29 cellular contexts compared by ENCODE assay signal in the genomic region with DNA sequence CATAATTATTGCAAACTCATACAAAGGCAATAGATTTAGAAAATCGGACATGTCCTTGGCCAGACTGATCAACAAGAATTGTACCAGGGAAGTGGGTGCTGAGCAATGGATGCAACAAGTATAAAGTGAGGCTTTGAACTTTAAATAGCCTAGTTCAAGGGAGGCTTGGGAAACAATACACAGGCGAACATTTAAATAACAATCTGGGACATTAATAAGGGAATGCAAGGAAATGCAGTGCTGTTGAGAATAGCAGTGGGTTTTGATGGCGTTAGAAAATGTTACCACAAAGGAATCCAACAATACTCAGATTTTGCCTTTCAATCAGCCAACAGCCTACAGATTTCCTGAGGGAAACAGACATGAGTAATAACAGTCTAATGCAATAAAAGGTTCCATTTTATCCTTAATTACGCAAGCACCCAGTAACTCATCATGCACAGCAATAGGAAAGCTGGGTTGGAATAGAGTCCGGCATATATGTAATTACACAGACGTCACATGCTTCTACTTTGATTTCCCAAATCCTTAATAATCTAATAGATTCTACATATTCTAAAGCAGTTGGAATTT.
DNase-seq lines count a peak whose midpoint lies in the region; FAIRE-seq and TF ChIP-seq lines count a peak whose summit lies in the region.
"Had no signal": no experiment of that assay in that cellular context is flagged by ENCODE, and none has a peak within 500 bp of the region (broad histone marks: within the 10 kb centered on the region; RNA-seq: fewer than 3 reads in every experiment).

No MANE protein-coding gene starts in this region.

- TF ChIP-seq CTCF in bronchial epithelial cell (IDR thresholded peaks at IDR 0.05; ENCODE audit: insufficient read depth, low read length, severe bottlenecking): no peak

- no peaks in the 10 kb centered on the region for H3K9me3 ChIP-seq in HUES48 (ENCODE audit: control insufficient read depth, insufficient read depth, low read length)
- H3K9me3 ChIP-seq: psoas muscle, sigmoid colon, stomach, uterus had no signal

- H3K36me3 ChIP-seq in HUES48 (ENCODE audit: control insufficient read depth, insufficient read depth, low read length): no peaks in the 10 kb centered on the region
- H3K36me3 ChIP-seq in bronchial epithelial cell (ENCODE audit: control insufficient read depth, insufficient read depth, low read length): no peaks in the 10 kb centered on the region
- H3K36me3 ChIP-seq: BLaER1 treated with 17β-estradiol and CSF1 and Interleukin-3, amounts not matched to agents 10 nM and 100 nM; cardiac muscle cell; sigmoid colon; stomach; uterus; WERI-Rb-1 had no signal

- peak overlapping the region; percentile 19; the same call in 1 of the 2 replicates for H3K4me3 ChIP-seq in HUES48 (ENCODE audit: low read depth, low read length)
- H3K4me3 ChIP-seq in bronchial epithelial cell (ENCODE audit: low read depth, low read length): no peak overlapping the region
- H3K4me3 ChIP-seq: BLaER1 treated with 17β-estradiol and CSF1 and Interleukin-3, amounts not matched to agents 10 nM and 100 nM; cardiac muscle cell; psoas muscle; sigmoid colon; stomach; uterus had no signal

- H3K4me1 ChIP-seq in HUES48 (ENCODE audit: control insufficient read depth, insufficient read depth, low read length): peaks cover 29% of the 10 kb centered on the region
- H3K4me1 ChIP-seq: BLaER1 treated with 17β-estradiol and CSF1 and Interleukin-3, amounts not matched to agents 10 nM and 100 nM; psoas muscle; sigmoid colon; stomach; uterus had no signal

- DNase-seq in ELR (ENCODE audit: low read depth): peak; percentile 83
- DNase-seq in bronchial epithelial cell (ENCODE audit: low read depth): peak; percentile 58
- DNase-seq in putamen (ENCODE audit: low spot score): peak; percentile 23
- no peak for DNase-seq in 8988T
- DNase-seq in SIG-M5 treated with dmso at 0.1 percent for 504 hours (lab: John Stamatoyannopoulos, UW; ENCODE audit: unreplicated experiment): no peak
- no peak for DNase-seq in SKM-1 treated with dmso at 0.1 percent for 144 hours (lab: John Stamatoyannopoulos, UW; ENCODE audit: unreplicated experiment)
- DNase-seq: activated CD4-positive, alpha-beta T cell treated with anti-CD3 and anti-CD28 coated beads, Interleukin-2, amount 10 ng/mL, durations not matched to agents 7 days and 5 days; activated effector memory CD4-positive, alpha-beta T cell treated with Interleukin-2 at 50 U/mL for 16 hours; COR-L47; DMS79; GOT3; IMR-90; kidney; naive thymus-derived CD8-positive, alpha-beta T cell; NCI-H146; occipital lobe; psoas muscle; SHP77 treated with DMSO at 0.1 percent for 48 hours; sigmoid colon; stimulated activated CD4-positive, alpha-beta T cell treated with anti-CD3 and anti-CD28 coated beads, Interleukin-4, amount 100 ng/mL, for 1 hour; stomach; T-helper 9 cell; uterus; WERI-Rb-1 had no signal

- H3K27ac ChIP-seq in HUES48 (ENCODE audit: low read depth, low read length): peak overlapping the region; percentile 63
- H3K27ac ChIP-seq: BLaER1 treated with 17β-estradiol and CSF1 and Interleukin-3, amounts not matched to agents 10 nM and 100 nM; cardiac muscle cell; psoas muscle; sigmoid colon; stomach; uterus; WERI-Rb-1 had no signal

- H3K9ac ChIP-seq in HUES48 (ENCODE audit: low read depth, low read length): no peak overlapping the region
- H3K9ac ChIP-seq: BLaER1 treated with 17β-estradiol and CSF1 and Interleukin-3, amounts not matched to agents 10 nM and 100 nM had no signal

- H3K27me3 ChIP-seq in HUES48 (ENCODE audit: control insufficient read depth, insufficient read depth, low read length) (no peaks in the 10 kb centered on the region), bronchial epithelial cell (ENCODE audit: control insufficient read depth, insufficient read depth, low read length) (no peaks in the 10 kb centered on the region)
- H3K27me3 ChIP-seq: BLaER1 treated with 17β-estradiol and CSF1 and Interleukin-3, amounts not matched to agents 10 nM and 100 nM; sigmoid colon; stomach; uterus had no signal

- no peak for FAIRE-seq in bronchial epithelial cell (lab: Jason Lieb, UNC)
- FAIRE-seq: colon, endothelial cell of umbilical vein, kidney had no signal

Comparison
In these comparisons a context has a peak if more than half of its experiments do, and no peak if none do; other contexts are left out.
1. DNase-seq: peak in ELR (single experiment), bronchial epithelial cell (single experiment) and putamen (single experiment); none in 8988T (single experiment), SIG-M5 treated with dmso at 0.1 percent for 504 hours (single experiment) and SKM-1 treated with dmso at 0.1 percent for 144 hours (single experiment).